In the genomic region with DNA sequence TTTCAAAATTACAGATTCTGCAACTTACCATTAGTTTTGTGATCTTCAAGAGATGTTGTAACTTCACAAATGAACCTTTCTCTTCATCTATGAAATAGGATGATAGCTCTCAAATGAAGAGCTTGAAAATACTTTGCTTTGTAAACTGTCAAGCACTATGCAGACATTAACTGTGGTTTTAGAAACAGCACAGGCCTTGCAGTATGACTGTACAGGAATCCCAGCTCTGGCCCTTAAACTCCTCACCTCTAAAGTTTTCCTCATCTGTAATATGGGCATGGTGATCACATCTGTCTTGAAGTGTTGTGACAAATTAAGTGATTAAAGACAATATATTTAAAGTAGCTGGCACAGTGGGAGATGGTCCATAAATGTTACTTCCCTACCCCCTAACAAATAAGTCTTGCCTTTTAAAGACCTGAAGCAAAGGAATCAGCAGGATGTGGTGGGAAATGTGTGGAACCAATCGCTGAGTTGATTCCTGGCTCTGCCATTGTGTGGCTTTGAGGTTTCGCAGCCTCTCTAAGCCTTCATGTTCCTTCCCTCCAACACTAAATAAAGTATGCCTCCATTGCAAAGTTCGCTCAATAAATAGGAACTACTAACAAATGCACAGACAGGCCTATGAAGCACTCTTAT, we compare ENCODE assay signal across 8 cellular contexts. TPM values are rescaled to one million over a fixed set of nuclear protein-coding genes. Genes with fewer than 3 reads are reported as not detected.
A peak's percentile ranks its signal among the peaks of the same experiment; 100 is the strongest.
DNase-seq lines count a peak whose midpoint lies in the region; ATAC-seq, FAIRE-seq and TF ChIP-seq lines count a peak whose summit lies in the region.

No MANE protein-coding gene starts in this region.

- intact Hi-C loops in left lung (cut with DNase I), result no loop called here

- CTCF ChIA-PET in WTC11 (lab: Charles Lee), result interaction anchor here (0.6 to 2.7 kb wide), 10 partner anchors 9 to 340 kb away, joined by 3 to 29 read pairs (median 6); partner anchors contain the start of gene SPOCD1

- H3K27me3 Mint-ChIP-seq in activated naive CD4-positive, alpha-beta T cell treated with anti-CD3 and anti-CD28 coated beads, Interleukin-2, amount 50 U/mL, for 24 hours, result no peaks in the 10 kb centered on the region
- H3K27me3 Mint-ChIP-seq in WTC11 (ENCODE audit: low read depth), result peaks cover 13% of the 10 kb centered on the region

- peaks cover 54% of the 10 kb centered on the region for H3K4me1 Mint-ChIP-seq in activated naive CD4-positive, alpha-beta T cell treated with anti-CD3 and anti-CD28 coated beads, Interleukin-2, amount 50 U/mL, for 24 hours
- peaks cover 29% of the 10 kb centered on the region for H3K4me1 Mint-ChIP-seq in WTC11

- H3K9me3 ChIP-seq in left lung (no peaks in the 10 kb centered on the region), upper lobe of left lung (no peaks in the 10 kb centered on the region)

- FAIRE-seq in GM19239 (lab: Jason Lieb, UNC), result no peak

- H3K9me3 Mint-ChIP-seq in activated naive CD4-positive, alpha-beta T cell treated with anti-CD3 and anti-CD28 coated beads, Interleukin-2, amount 50 U/mL, for 24 hours, result no peaks in the 10 kb centered on the region
- H3K9me3 Mint-ChIP-seq in WTC11, result no peaks in the 10 kb centered on the region

- H3K4me1 ChIP-seq in left lung (peaks cover 8 to 77% of the 10 kb centered on the region in 2 donors), upper lobe of left lung (peaks cover 38 to 70% (median 57%) of the 10 kb centered on the region in 4 donors)

- TF ChIP-seq EP300 in upper lobe of left lung (IDR thresholded peaks at IDR 0.05), result no peak

- WGBS in upper lobe of left lung, 2 donors, result 56 to 69% methylated on average over 3 of the region's 3 CpGs

- no peaks in the 10 kb centered on the region for H3K36me3 Mint-ChIP-seq in activated naive CD4-positive, alpha-beta T cell treated with anti-CD3 and anti-CD28 coated beads, Interleukin-2, amount 50 U/mL, for 24 hours
- no peaks in the 10 kb centered on the region for H3K36me3 Mint-ChIP-seq in WTC11

- H3K4me3 ChIP-seq in left lung (peak overlapping the region in 1 of 2 donors; percentile 40), upper lobe of left lung (peak overlapping the region in 3 of 4 donors; percentile 37 to 57 (median 46))

- H3K27ac Mint-ChIP-seq in activated naive CD4-positive, alpha-beta T cell treated with anti-CD3 and anti-CD28 coated beads, Interleukin-2, amount 50 U/mL, for 24 hours, result peak overlapping the region; percentile 96
- H3K27ac Mint-ChIP-seq in WTC11, result peak overlapping the region; percentile 97

- H3K27ac ChIP-seq in left lung (peak overlapping the region; percentile 99), upper lobe of left lung (peak overlapping the region; percentile 93 to 100 (median 98))

- no peaks in the 10 kb centered on the region for H3K36me3 ChIP-seq in left lung
- no peaks in the 10 kb centered on the region for H3K36me3 ChIP-seq in upper lobe of left lung

- POLR2A ChIA-PET in WTC11 (lab: Charles Lee), result interaction anchor here (0.5 to 2.4 kb wide), 10 partner anchors 9 to 267 kb away, joined by 3 to 23 read pairs (median 5); partner anchors contain the start of genes KPNA6 and TMEM39B

- H3K4me3 Mint-ChIP-seq in activated naive CD4-positive, alpha-beta T cell treated with anti-CD3 and anti-CD28 coated beads, Interleukin-2, amount 50 U/mL, for 24 hours, result peak overlapping the region; percentile 74
- peak overlapping the region; percentile 76 for H3K4me3 Mint-ChIP-seq in WTC11

- ATAC-seq in WTC11 (peak; percentile 2; the same call in 1 of the 2 replicates), left lung (no peak), upper lobe of left lung (ENCODE audit: low FRiP score in 2 of 2) (no peak), HG03442 (IDR thresholded peaks at IDR 0.05; ENCODE audit: unreplicated experiment) (no peak)

- TF ChIP-seq CTCF in WTC11 (IDR thresholded peaks at IDR 0.05) (no peak), left lung (IDR thresholded peaks at IDR 0.05) (no peak), upper lobe of left lung (IDR thresholded peaks at IDR 0.05) (no peak), GM10266 (IDR thresholded peaks at IDR 0.05; ENCODE audit: control insufficient read depth, insufficient read depth, low read depth, missing control alignments) (no peak)

- DNase-seq in activated naive CD4-positive, alpha-beta T cell treated with anti-CD3 and anti-CD28 coated beads, Interleukin-2, amount 50 U/mL, for 16 hours, result no peak
- DNase-seq in WTC11 (ENCODE audit: low spot score) (no peak), left lung (no peak), upper lobe of left lung (peak in 1 of 2 donors; percentile 23), GM10266 (ENCODE audit: extremely low spot score) (no peak), GM19239 (ENCODE audit: insufficient read length, low spot score) (no peak)

- no peak for TF ChIP-seq POLR2A in upper lobe of left lung (IDR thresholded peaks at IDR 0.05)

- H3K27me3 ChIP-seq in left lung (no peaks in the 10 kb centered on the region), upper lobe of left lung (no peaks in the 10 kb centered on the region)

TF ChIP-seq in WTC11, 78 proteins besides CTCF, POLR2A, EP300 and RAD21 (continues in another document):
- TF ChIP-seq ZNF281 (CRISPR knock-in tag; IDR thresholded peaks at IDR 0.05) (no peak), SOX15 (CRISPR knock-in tag; IDR thresholded peaks at IDR 0.05) (no peak), NFE2L1 (CRISPR knock-in tag; IDR thresholded peaks at IDR 0.05) (no peak), GRHL2 (CRISPR knock-in tag; IDR thresholded peaks at IDR 0.05; ENCODE audit: insufficient replicate concordance, severe bottlenecking) (no peak), JUN (CRISPR knock-in tag; IDR thresholded peaks at IDR 0.05) (no peak), PRRX2 (CRISPR knock-in tag; IDR thresholded peaks at IDR 0.05) (no peak), RELA (CRISPR knock-in tag; IDR thresholded peaks at IDR 0.05; ENCODE audit: borderline replicate concordance) (no peak), HMGA2 (CRISPR knock-in tag; IDR thresholded peaks at IDR 0.05) (no peak), ZBTB21 (CRISPR knock-in tag; IDR thresholded peaks at IDR 0.05; ENCODE audit: borderline replicate concordance) (no peak), CREB1 (CRISPR knock-in tag; IDR thresholded peaks at IDR 0.05) (no peak), ZNF416 (CRISPR knock-in tag; IDR thresholded peaks at IDR 0.05) (no peak), GABPB1 (CRISPR knock-in tag; IDR thresholded peaks at IDR 0.05) (no peak), SP1 (CRISPR knock-in tag; conservative IDR thresholded peaks at IDR 0.05) (no peak), ZNF671 (CRISPR knock-in tag; IDR thresholded peaks at IDR 0.05) (no peak), NR1H2 (CRISPR knock-in tag; IDR thresholded peaks at IDR 0.05) (no peak)
- TF ChIP-seq, protein P1, sequence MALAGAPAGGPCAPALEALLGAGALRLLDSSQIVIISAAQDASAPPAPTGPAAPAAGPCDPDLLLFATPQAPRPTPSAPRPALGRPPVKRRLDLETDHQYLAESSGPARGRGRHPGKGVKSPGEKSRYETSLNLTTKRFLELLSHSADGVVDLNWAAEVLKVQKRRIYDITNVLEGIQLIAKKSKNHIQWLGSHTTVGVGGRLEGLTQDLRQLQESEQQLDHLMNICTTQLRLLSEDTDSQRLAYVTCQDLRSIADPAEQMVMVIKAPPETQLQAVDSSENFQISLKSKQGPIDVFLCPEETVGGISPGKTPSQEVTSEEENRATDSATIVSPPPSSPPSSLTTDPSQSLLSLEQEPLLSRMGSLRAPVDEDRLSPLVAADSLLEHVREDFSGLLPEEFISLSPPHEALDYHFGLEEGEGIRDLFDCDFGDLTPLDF (CRISPR knock-in tag; IDR thresholded peaks at IDR 0.05), result no peak
- TF ChIP-seq, protein P2, sequence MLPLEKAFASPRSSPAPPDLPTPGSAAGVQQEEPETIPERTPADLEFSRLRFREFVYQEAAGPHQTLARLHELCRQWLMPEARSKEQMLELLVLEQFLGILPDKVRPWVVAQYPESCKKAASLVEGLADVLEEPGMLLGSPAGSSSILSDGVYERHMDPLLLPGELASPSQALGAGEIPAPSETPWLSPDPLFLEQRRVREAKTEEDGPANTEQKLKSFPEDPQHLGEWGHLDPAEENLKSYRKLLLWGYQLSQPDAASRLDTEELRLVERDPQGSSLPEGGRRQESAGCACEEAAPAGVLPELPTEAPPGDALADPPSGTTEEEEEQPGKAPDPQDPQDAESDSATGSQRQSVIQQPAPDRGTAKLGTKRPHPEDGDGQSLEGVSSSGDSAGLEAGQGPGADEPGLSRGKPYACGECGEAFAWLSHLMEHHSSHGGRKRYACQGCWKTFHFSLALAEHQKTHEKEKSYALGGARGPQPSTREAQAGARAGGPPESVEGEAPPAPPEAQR (CRISPR knock-in tag; IDR thresholded peaks at IDR 0.05), result no peak

RNA-seq across cellular contexts. Expression of gene PTP4A2, which starts 5.5 kb away (rescaled TPM):
- 147 to 172 TPM (median 150 TPM) in 3 replicates for total RNA-seq in WTC11 (2021)
- 100 to 1,000 TPM; 210 to 272 TPM for total RNA-seq in left lung
- 100 to 1,000 TPM in 4 of 6 donors, 10 to 100 TPM in 2; 71.6 to 279 (median 148) TPM for total RNA-seq in upper lobe of left lung
